In genomic region chr18:2935438-2936192, GRCh38 we compare ENCODE assay signal across 16 cellular contexts.
DNase-seq lines count a peak whose midpoint lies in the region; ATAC-seq and TF ChIP-seq lines count a peak whose summit lies in the region.
"Had no signal": no experiment of that assay in that cellular context is flagged by ENCODE, and none has a peak within 500 bp of the region (broad histone marks: within the 10 kb centered on the region; RNA-seq: fewer than 3 reads in every experiment).

No MANE protein-coding gene starts in this region.

- TF ChIP-seq CTCF in HFFc6 (IDR thresholded peaks at IDR 0.05) (no peak), cardiac fibroblast (IDR thresholded peaks at IDR 0.05; ENCODE audit: low read depth, low read length) (no peak), smooth muscle cell (IDR thresholded peaks at IDR 0.05; ENCODE audit: borderline replicate concordance, insufficient read depth, poor library complexity, severe bottlenecking) (no peak)

- H3K79me2 ChIP-seq in smooth muscle cell (ENCODE audit: low read depth): no peaks in the 10 kb centered on the region

- H2AFZ ChIP-seq in smooth muscle cell (ENCODE audit: low read depth): no peak overlapping the region

- 94% methylated on average over 3 of the region's 3 CpGs for WGBS in smooth muscle cell (ENCODE audit: low lambda C conversion rate)

- H3K4me3 ChIP-seq in cardiac fibroblast (replicated peaks in 1 of 2; ENCODE audit: low read depth in 2 of 2, low read length in 2 of 2) (no peak overlapping the region), smooth muscle cell (no peak overlapping the region)

- peak; percentile 54 to 55 for ATAC-seq in natural killer cell treated with Interleukin-12 subunit alpha and Interleukin-12 subunit beta and Interleukin-15 and Interleukin-18, amount 100 ng/mL, for 72 hours
- no peak for ATAC-seq in GM18517 (IDR thresholded peaks at IDR 0.05; ENCODE audit: unreplicated experiment)
- ATAC-seq: left lobe of liver, sciatic nerve had no signal

- H3K27ac Mint-ChIP-seq in T-helper 2 cell treated with Interferon-gamma antibody and Interleukin-4, amounts not matched to agents 5 μg/mL and 100 μg/mL, for 36 hours: peak overlapping the region; percentile 27
- peak overlapping the region; percentile 74 for H3K27ac Mint-ChIP-seq in HFFc6
- peak overlapping the region; percentile 72 to 92 for H3K27ac Mint-ChIP-seq in natural killer cell treated with Interleukin-12 subunit alpha and Interleukin-12 subunit beta and Interleukin-15 and Interleukin-18, amount 100 ng/mL, for 72 hours

- no peaks in the 10 kb centered on the region for H3F3A ChIP-seq in smooth muscle cell (ENCODE audit: low read depth)

- no peaks in the 10 kb centered on the region for H3K9me3 ChIP-seq in smooth muscle cell (replicated peaks; ENCODE audit: low read depth)

- H3K9ac ChIP-seq in smooth muscle cell (ENCODE audit: low read depth): no peak overlapping the region

- no peak overlapping the region for H3K4me3 Mint-ChIP-seq in T-helper 2 cell treated with Interferon-gamma antibody and Interleukin-4, amounts not matched to agents 5 μg/mL and 100 μg/mL, for 36 hours
- no peak overlapping the region for H3K4me3 Mint-ChIP-seq in HFFc6
- peak overlapping the region; percentile 34 for H3K4me3 Mint-ChIP-seq in natural killer cell treated with Interleukin-12 subunit alpha and Interleukin-12 subunit beta and Interleukin-15 and Interleukin-18, amount 100 ng/mL, for 72 hours
- H3K4me3 Mint-ChIP-seq: naive B cell had no signal

- H4K20me1 ChIP-seq in smooth muscle cell (ENCODE audit: low read depth): no peaks in the 10 kb centered on the region

- H3K27ac ChIP-seq in smooth muscle cell (ENCODE audit: low read depth): no peak overlapping the region

- no peaks in the 10 kb centered on the region for H3K4me1 ChIP-seq in smooth muscle cell (ENCODE audit: low read depth)

- peaks cover 58% of the 10 kb centered on the region for H3K36me3 Mint-ChIP-seq in T-helper 2 cell treated with Interferon-gamma antibody and Interleukin-4, amounts not matched to agents 5 μg/mL and 100 μg/mL, for 36 hours (ENCODE audit: low read depth)
- H3K36me3 Mint-ChIP-seq in HFFc6 (ENCODE audit: low read depth): peaks cover 15% of the 10 kb centered on the region
- H3K36me3 Mint-ChIP-seq in natural killer cell treated with Interleukin-12 subunit alpha and Interleukin-12 subunit beta and Interleukin-15 and Interleukin-18, amount 100 ng/mL, for 72 hours: no peaks in the 10 kb centered on the region
- H3K36me3 Mint-ChIP-seq: naive B cell had no signal

- peaks cover 21% of the 10 kb centered on the region for H3K4me1 Mint-ChIP-seq in T-helper 2 cell treated with Interferon-gamma antibody and Interleukin-4, amounts not matched to agents 5 μg/mL and 100 μg/mL, for 36 hours (ENCODE audit: low read depth)
- H3K4me1 Mint-ChIP-seq in HFFc6 (ENCODE audit: low read depth): peaks cover 34% of the 10 kb centered on the region
- H3K4me1 Mint-ChIP-seq in natural killer cell treated with Interleukin-12 subunit alpha and Interleukin-12 subunit beta and Interleukin-15 and Interleukin-18, amount 100 ng/mL, for 72 hours (ENCODE audit: low read depth in 2 of 2): peaks cover 17 to 20% of the 10 kb centered on the region in 2 donors

- no peaks in the 10 kb centered on the region for H3K9me3 Mint-ChIP-seq in T-helper 2 cell treated with Interferon-gamma antibody and Interleukin-4, amounts not matched to agents 5 μg/mL and 100 μg/mL, for 36 hours
- no peaks in the 10 kb centered on the region for H3K9me3 Mint-ChIP-seq in HFFc6
- H3K9me3 Mint-ChIP-seq in natural killer cell treated with Interleukin-12 subunit alpha and Interleukin-12 subunit beta and Interleukin-15 and Interleukin-18, amount 100 ng/mL, for 72 hours: no peaks in the 10 kb centered on the region
- H3K9me3 Mint-ChIP-seq: naive B cell had no signal

- no peak for DNase-seq in T-helper 2 cell treated with Interferon-gamma antibody and Interleukin-4, amounts not matched to agents 5 μg/mL and 100 μg/mL, for 36 hours (ENCODE audit: low spot score)
- DNase-seq in T-helper 2 cell (no peak), HFFc6 (no peak), cardiac fibroblast (ENCODE audit: low read depth in 2 of 2) (peak; percentile 26 to 56), NCI-H1092 treated with DMSO at 0.1 percent for 48 hours (lab: John Stamatoyannopoulos, UW) (no peak), smooth muscle cell (lab: John Stamatoyannopoulos, UW; ENCODE audit: unreplicated experiment) (no peak)
- no peak for DNase-seq in natural killer cell treated with Interleukin-12 subunit alpha and Interleukin-12 subunit beta and Interleukin-15 and Interleukin-18, amount 100 ng/mL, for 72 hours (ENCODE audit: low spot score)
- DNase-seq: hypothalamus; Kasumi-1; naive B cell; NCI-H146; NCI-H526; stimulated activated CD4-positive, alpha-beta T cell treated with anti-CD3 and anti-CD28 coated beads, Interleukin-4, amount 100 ng/mL, for 24 hours had no signal

- H3K36me3 ChIP-seq in smooth muscle cell (ENCODE audit: low read depth): peaks cover 7% of the 10 kb centered on the region

- H3K27me3 ChIP-seq in smooth muscle cell (ENCODE audit: low read depth): no peaks in the 10 kb centered on the region

- H3K4me2 ChIP-seq in smooth muscle cell: no peak overlapping the region

- H3K27me3 Mint-ChIP-seq in T-helper 2 cell treated with Interferon-gamma antibody and Interleukin-4, amounts not matched to agents 5 μg/mL and 100 μg/mL, for 36 hours (ENCODE audit: low read depth): no peaks in the 10 kb centered on the region
- H3K27me3 Mint-ChIP-seq in HFFc6 (ENCODE audit: insufficient read depth): peaks cover 2% of the 10 kb centered on the region; the same call in 1 of the 2 replicates
- H3K27me3 Mint-ChIP-seq in natural killer cell treated with Interleukin-12 subunit alpha and Interleukin-12 subunit beta and Interleukin-15 and Interleukin-18, amount 100 ng/mL, for 72 hours: no peaks in the 10 kb centered on the region
- H3K27me3 Mint-ChIP-seq: naive B cell had no signal

Comparison
In these comparisons a context has a peak if more than half of its experiments do, and no peak if none do; other contexts are left out.
1. DNase-seq: peak in cardiac fibroblast (2 of 2); none in T-helper 2 cell treated with Interferon-gamma antibody and Interleukin-4, amounts not matched to agents 5 μg/mL and 100 μg/mL, for 36 hours (single experiment), T-helper 2 cell (0 of 5), HFFc6 (single experiment), natural killer cell treated with Interleukin-12 subunit alpha and Interleukin-12 subunit beta and Interleukin-15 and Interleukin-18, amount 100 ng/mL, for 72 hours (single experiment), NCI-H1092 treated with DMSO at 0.1 percent for 48 hours (single experiment) and smooth muscle cell (single experiment).
2. H3K27ac Mint-ChIP-seq: peak in every context shown above with its lines; median percentile 82 in natural killer cell treated with Interleukin-12 subunit alpha and Interleukin-12 subunit beta and Interleukin-15 and Interleukin-18, amount 100 ng/mL, for 72 hours; 74 in HFFc6; 27 in T-helper 2 cell treated with Interferon-gamma antibody and Interleukin-4, amounts not matched to agents 5 μg/mL and 100 μg/mL, for 36 hours.